8 cellular contexts compared by ENCODE assay signal in the genomic region with DNA sequence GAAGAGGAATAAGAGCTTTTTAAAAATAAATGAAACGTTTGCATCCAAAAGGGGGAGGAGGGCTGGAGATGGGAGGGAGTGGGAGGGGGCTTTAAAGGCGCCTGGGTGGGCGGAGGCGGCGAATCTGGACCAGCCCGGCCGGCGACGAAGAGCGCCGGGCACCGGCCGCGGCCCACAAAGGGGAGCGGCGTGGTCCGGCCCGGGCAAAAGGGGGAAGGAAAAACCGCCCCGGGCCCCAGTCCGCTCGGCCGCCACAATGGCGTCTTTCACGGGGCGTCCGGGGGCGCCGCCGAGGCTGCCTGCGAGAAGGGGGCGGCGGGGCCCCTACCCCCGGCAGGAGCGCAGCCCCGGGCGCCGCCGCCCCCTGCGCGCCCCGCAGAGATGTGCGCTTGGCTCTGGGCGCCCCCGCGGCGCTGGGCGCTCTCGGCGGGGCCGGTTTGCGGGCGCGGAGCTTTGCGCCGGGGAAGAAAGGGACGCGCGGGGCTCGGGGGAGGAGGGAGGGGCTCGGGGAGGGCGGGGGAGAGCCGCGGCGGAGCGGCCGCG.
DNase-seq lines count a peak whose midpoint lies in the region; ATAC-seq, FAIRE-seq and TF ChIP-seq lines count a peak whose summit lies in the region.

No MANE protein-coding gene starts in this region.

- peaks cover 11% of the 10 kb centered on the region for H3K4me1 Mint-ChIP-seq in activated CD8-positive, alpha-beta memory T cell treated with anti-CD3 and anti-CD28 coated beads, Interleukin-2, amount 10 ng/mL, durations not matched to agents 7 days and 5 days

- peak overlapping the region; percentile 38 for H3K4me3 ChIP-seq in OCI-LY7 (ENCODE audit: low read depth, low read length, poor library complexity, severe bottlenecking)
- peak overlapping the region; percentile 72 for H3K4me3 ChIP-seq in retinal pigment epithelial cell (ENCODE audit: low read length)

- CTCF ChIA-PET in activated CD8-positive, alpha-beta memory T cell treated with anti-CD3 and anti-CD28 coated beads, Interleukin-2, amount 10 ng/mL, durations not matched to agents 7 days and 5 days (lab: Charles Lee) = no interaction called here
- CTCF ChIA-PET in OCI-LY7 (lab: Charles Lee; ENCODE audit: unreplicated experiment) = no interaction called here

- no peaks in the 10 kb centered on the region for H3K4me1 ChIP-seq in OCI-LY7 (ENCODE audit: insufficient read depth, low read length, poor library complexity, severe bottlenecking)

- no peaks in the 10 kb centered on the region for H3K9me3 ChIP-seq in OCI-LY7 (ENCODE audit: low read length)

- FAIRE-seq in frontal cortex (lab: Jason Lieb, UNC) = no peak
- no peak for FAIRE-seq in GM12892 (lab: Jason Lieb, UNC)

- H3K36me3 Mint-ChIP-seq in activated CD8-positive, alpha-beta memory T cell treated with anti-CD3 and anti-CD28 coated beads, Interleukin-2, amount 10 ng/mL, durations not matched to agents 7 days and 5 days = no peaks in the 10 kb centered on the region

- H3K4me3 Mint-ChIP-seq in activated CD8-positive, alpha-beta memory T cell treated with anti-CD3 and anti-CD28 coated beads, Interleukin-2, amount 10 ng/mL, durations not matched to agents 7 days and 5 days = no peak overlapping the region

- no peaks in the 10 kb centered on the region for H4K20me1 ChIP-seq in OCI-LY7 (ENCODE audit: insufficient read depth, low read length)

- ATAC-seq in activated CD8-positive, alpha-beta memory T cell treated with anti-CD3 and anti-CD28 coated beads, Interleukin-2, amount 10 ng/mL, durations not matched to agents 7 days and 5 days = peak; percentile 20

- TF ChIP-seq POLR2A in GM12892 (IDR thresholded peaks at IDR 0.05; ENCODE audit: low read depth, low read length) = no peak

- H3K79me2 ChIP-seq in OCI-LY7 (ENCODE audit: insufficient read depth, low read depth, low read length) = no peaks in the 10 kb centered on the region

- peaks cover 70% of the 10 kb centered on the region for H3K27me3 Mint-ChIP-seq in activated CD8-positive, alpha-beta memory T cell treated with anti-CD3 and anti-CD28 coated beads, Interleukin-2, amount 10 ng/mL, durations not matched to agents 7 days and 5 days

- peak overlapping the region; percentile 50; the same call in 1 of the 2 replicates for H3K4me2 ChIP-seq in OCI-LY7 (ENCODE audit: low read length)

- H3K27ac Mint-ChIP-seq in activated CD8-positive, alpha-beta memory T cell treated with anti-CD3 and anti-CD28 coated beads, Interleukin-2, amount 10 ng/mL, durations not matched to agents 7 days and 5 days = no peak overlapping the region

- TF ChIP-seq CTCF in OCI-LY7 (conservative IDR thresholded peaks at IDR 0.05; ENCODE audit: low read length) (no peak), retinal pigment epithelial cell (conservative IDR thresholded peaks at IDR 0.05; ENCODE audit: low read depth, low read length) (no peak)

- DNase-seq in activated CD8-positive, alpha-beta memory T cell treated with anti-CD3 and anti-CD28 coated beads, Interleukin-2, amount 10 ng/mL, durations not matched to agents 7 days and 5 days = no peak
- no peak for DNase-seq in activated CD8-positive, alpha-beta memory T cell treated with anti-CD3 and anti-CD28 coated beads for 24 hours
- DNase-seq in OCI-LY7 (ENCODE audit: low spot score) (no peak), frontal cortex (ENCODE audit: low spot score in 2 of 2) (peak; percentile 52 to 65), retinal pigment epithelial cell (ENCODE audit: low read depth) (no peak), NCI-H146 treated with DMSO at 0.1 percent for 48 hours (lab: John Stamatoyannopoulos, UW; ENCODE audit: unreplicated experiment) (no peak), GM12892 (ENCODE audit: insufficient read length) (no peak), mesenteric fat pad (ENCODE audit: low spot score) (no peak)

- intact Hi-C loops in OCI-LY7 (cut with micrococcal nuclease; ENCODE audit: unreplicated experiment) = loop anchor here (10.0 kb wide), 1 partner anchor 348 kb away; no protein-coding TSS in a partner anchor

- POLR2A ChIA-PET in OCI-LY7 (lab: Charles Lee) = no interaction called here

- H3K36me3 ChIP-seq in OCI-LY7 (ENCODE audit: insufficient read depth, low read length) = no peaks in the 10 kb centered on the region

- H3K9me3 Mint-ChIP-seq in activated CD8-positive, alpha-beta memory T cell treated with anti-CD3 and anti-CD28 coated beads, Interleukin-2, amount 10 ng/mL, durations not matched to agents 7 days and 5 days (ENCODE audit: low read depth) = no peaks in the 10 kb centered on the region

- BruUV-seq in OCI-LY7 (replicated peaks; lab: Mats Ljungman, UMichigan) = no TSS peak

- no peaks in the 10 kb centered on the region for H3K9me2 ChIP-seq in OCI-LY7 (ENCODE audit: insufficient read depth, low read length)

- H2AFZ ChIP-seq in OCI-LY7 (ENCODE audit: low read length) = no peak overlapping the region

- no peak overlapping the region for H3K27ac ChIP-seq in OCI-LY7 (ENCODE audit: low read depth, low read length, poor library complexity, severe bottlenecking)

Comparison
In these comparisons a context has a peak if more than half of its experiments do, and no peak if none do; other contexts are left out.
1. DNase-seq: peak in frontal cortex (2 of 2); none in activated CD8-positive, alpha-beta memory T cell treated with anti-CD3 and anti-CD28 coated beads, Interleukin-2, amount 10 ng/mL, durations not matched to agents 7 days and 5 days (single experiment), activated CD8-positive, alpha-beta memory T cell treated with anti-CD3 and anti-CD28 coated beads for 24 hours (single experiment), OCI-LY7 (single experiment), retinal pigment epithelial cell (single experiment), NCI-H146 treated with DMSO at 0.1 percent for 48 hours (single experiment), GM12892 (single experiment) and mesenteric fat pad (single experiment).